Comparison of ENCODE assay signal across 28 cellular contexts in the genomic region with DNA sequence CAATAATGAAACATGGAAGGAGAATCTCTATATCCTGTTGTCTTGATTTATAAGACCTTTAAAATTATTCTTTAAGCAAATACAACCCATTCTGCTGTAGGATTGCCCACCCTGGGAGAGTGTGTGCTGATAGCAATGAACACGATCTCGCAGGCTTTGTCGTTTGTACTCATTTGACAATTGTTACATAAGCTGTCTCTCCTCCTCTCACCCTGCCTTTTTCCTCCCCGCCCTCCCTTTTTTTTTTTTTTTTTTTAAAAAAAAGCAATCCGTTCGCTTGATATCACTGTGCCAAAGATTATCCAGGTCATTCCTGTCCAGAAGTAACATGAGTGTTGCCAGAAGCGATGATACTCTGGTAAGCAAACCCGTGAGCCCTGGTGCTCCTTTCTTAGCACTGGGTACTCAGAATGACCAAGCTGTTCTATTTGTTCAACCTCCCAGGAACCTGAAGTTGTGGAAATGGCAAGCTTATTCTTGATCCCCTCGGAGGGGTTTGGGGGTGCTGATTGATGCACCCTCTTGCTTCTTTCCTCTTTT.
DNase-seq lines count a peak whose midpoint lies in the region; ATAC-seq, FAIRE-seq and TF ChIP-seq lines count a peak whose summit lies in the region.
"Had no signal": no experiment of that assay in that cellular context is flagged by ENCODE, and none has a peak within 500 bp of the region (broad histone marks: within the 10 kb centered on the region; RNA-seq: fewer than 3 reads in every experiment).

No MANE protein-coding gene starts in this region.

- H3K27ac ChIP-seq in endodermal cell (ENCODE audit: low read depth, low read length) (no peak overlapping the region), thyroid gland (peak overlapping the region; percentile 64 to 80 (median 69)), vagina (no peak overlapping the region)
- H3K27ac ChIP-seq: BLaER1 treated with 17β-estradiol and CSF1 and Interleukin-3, amounts not matched to agents 10 nM and 100 nM; Peyer's patch; spleen had no signal

- H3K27ac Mint-ChIP-seq in WTC11 (peak overlapping the region; percentile 48), endodermal cell (peak overlapping the region; percentile 71), nephron (peak overlapping the region; percentile 33 to 78 (median 70))
- H3K27ac Mint-ChIP-seq: activated CD4-positive, alpha-beta T cell treated with anti-CD3 and anti-CD28 coated beads for 36 hours; activated CD8-positive, alpha-beta T cell treated with anti-CD3 and anti-CD28 coated beads for 36 hours; activated naive CD4-positive, alpha-beta T cell treated with anti-CD3 and anti-CD28 coated beads, Interleukin-2, amount 50 U/mL, for 24 hours; activated T-helper 17 cell treated with anti-CD3 and anti-CD28 coated beads, Interleukin-2, amount 50 U/mL, for 72 hours; immature natural killer cell; naive thymus-derived CD8-positive, alpha-beta T cell; stimulated activated naive CD8-positive, alpha-beta T cell treated with anti-CD3 and anti-CD28 coated beads, Interleukin-15, Interleukin-2, amounts not matched to agents 100 ng/mL and 50 ng/mL, for 24 hours had no signal

- POLR2A ChIA-PET in WTC11 (lab: Charles Lee), result no interaction called here

- H3K4me1 ChIP-seq in endodermal cell (ENCODE audit: control insufficient read depth, insufficient read depth, low read length) (peaks cover 18% of the 10 kb centered on the region), thyroid gland (peaks cover 35 to 48% of the 10 kb centered on the region in 2 donors), vagina (peaks cover 11% of the 10 kb centered on the region)
- H3K4me1 ChIP-seq: HAP-1, spleen had no signal

- TF ChIP-seq CTCF in WTC11 (IDR thresholded peaks at IDR 0.05), result no peak
- TF ChIP-seq CTCF in endodermal cell (conservative IDR thresholded peaks at IDR 0.05), result no peak
- no peak for TF ChIP-seq CTCF in nephron (IDR thresholded peaks at IDR 0.05; ENCODE audit: unreplicated experiment in 3 of 3)
- TF ChIP-seq CTCF in thyroid gland (IDR thresholded peaks at IDR 0.05), result no peak
- TF ChIP-seq CTCF in vagina (IDR thresholded peaks at IDR 0.05), result no peak

- no peaks in the 10 kb centered on the region for H3K27me3 ChIP-seq in endodermal cell (ENCODE audit: control insufficient read depth, insufficient read depth, low read length, poor library complexity, severe bottlenecking)
- no peaks in the 10 kb centered on the region for H3K27me3 ChIP-seq in thyroid gland
- no peaks in the 10 kb centered on the region for H3K27me3 ChIP-seq in vagina
- H3K27me3 ChIP-seq: BLaER1 treated with 17β-estradiol and CSF1 and Interleukin-3, amounts not matched to agents 10 nM and 100 nM; Peyer's patch; spleen had no signal

- H3K9me3 ChIP-seq in endodermal cell (ENCODE audit: control insufficient read depth, low read length), result no peaks in the 10 kb centered on the region
- H3K9me3 ChIP-seq in thyroid gland, result no peaks in the 10 kb centered on the region
- no peaks in the 10 kb centered on the region for H3K9me3 ChIP-seq in vagina
- H3K9me3 ChIP-seq: BLaER1 treated with 17β-estradiol and CSF1 and Interleukin-3, amounts not matched to agents 10 nM and 100 nM; HAP-1; Peyer's patch; spleen had no signal

- DNase-seq in WTC11 (ENCODE audit: low spot score), result no peak
- DNase-seq in endodermal cell, result no peak
- peak; percentile 60 to 69 for DNase-seq in thyroid gland
- no peak for DNase-seq in GM19239 (ENCODE audit: insufficient read length, low spot score)
- DNase-seq in GDM1 (lab: John Stamatoyannopoulos, UW), result no peak
- DNase-seq in vagina (ENCODE audit: extremely low spot score in 2 of 2), result no peak
- DNase-seq: activated CD4-positive, alpha-beta T cell treated with anti-CD3 and anti-CD28 coated beads for 36 hours; activated CD8-positive, alpha-beta memory T cell treated with anti-CD3 and anti-CD28 coated beads, Interleukin-2, amount 50 U/mL, for 48 hours; activated CD8-positive, alpha-beta T cell treated with anti-CD3 and anti-CD28 coated beads for 36 hours; amygdala; DMS153; immature natural killer cell; naive thymus-derived CD8-positive, alpha-beta T cell; NCI-H446 treated with DMSO at 0.1 percent for 48 hours; NCI-H82; Peyer's patch; retina; spleen; stimulated activated CD8-positive, alpha-beta memory T cell treated with anti-CD3 and anti-CD28 coated beads, Interleukin-4, amount 100 ng/mL, for 48 hours; SW 1271; T-helper 9 cell had no signal

- H3K4me3 ChIP-seq in endodermal cell (ENCODE audit: low read length) (no peak overlapping the region), thyroid gland (replicated peaks in 1 of 3) (no peak overlapping the region), vagina (no peak overlapping the region)
- H3K4me3 ChIP-seq: BLaER1 treated with 17β-estradiol and CSF1 and Interleukin-3, amounts not matched to agents 10 nM and 100 nM; HAP-1; Peyer's patch; spleen had no signal

- CTCF ChIA-PET in WTC11 (lab: Charles Lee), result interaction anchor here (0.6 to 1.1 kb wide), 3 partner anchors 11 to 285 kb away, joined by 3 to 4 read pairs (median 3); no protein-coding TSS in a partner anchor

- H3K36me3 ChIP-seq in endodermal cell (ENCODE audit: control insufficient read depth, insufficient read depth, low read length) (peaks cover 78% of the 10 kb centered on the region), thyroid gland (peaks cover 0 to 6% of the 10 kb centered on the region in 2 donors), vagina (no peaks in the 10 kb centered on the region)
- H3K36me3 ChIP-seq: HAP-1 had no signal

- no peak overlapping the region for H3K4me3 Mint-ChIP-seq in WTC11
- no peak overlapping the region for H3K4me3 Mint-ChIP-seq in endodermal cell
- no peak overlapping the region for H3K4me3 Mint-ChIP-seq in nephron
- H3K4me3 Mint-ChIP-seq: activated CD4-positive, alpha-beta T cell treated with anti-CD3 and anti-CD28 coated beads for 36 hours; activated CD8-positive, alpha-beta T cell treated with anti-CD3 and anti-CD28 coated beads for 36 hours; activated naive CD4-positive, alpha-beta T cell treated with anti-CD3 and anti-CD28 coated beads, Interleukin-2, amount 50 U/mL, for 24 hours; activated T-helper 17 cell treated with anti-CD3 and anti-CD28 coated beads, Interleukin-2, amount 50 U/mL, for 72 hours; immature natural killer cell; naive thymus-derived CD8-positive, alpha-beta T cell; stimulated activated naive CD8-positive, alpha-beta T cell treated with anti-CD3 and anti-CD28 coated beads, Interleukin-15, Interleukin-2, amounts not matched to agents 100 ng/mL and 50 ng/mL, for 24 hours had no signal

- H3K9me3 Mint-ChIP-seq in WTC11 (no peaks in the 10 kb centered on the region), endodermal cell (no peaks in the 10 kb centered on the region), nephron (no peaks in the 10 kb centered on the region)
- H3K9me3 Mint-ChIP-seq: activated CD8-positive, alpha-beta T cell treated with anti-CD3 and anti-CD28 coated beads for 36 hours; activated naive CD4-positive, alpha-beta T cell treated with anti-CD3 and anti-CD28 coated beads, Interleukin-2, amount 50 U/mL, for 24 hours; activated T-helper 17 cell treated with anti-CD3 and anti-CD28 coated beads, Interleukin-2, amount 50 U/mL, for 72 hours; immature natural killer cell; naive thymus-derived CD8-positive, alpha-beta T cell; stimulated activated naive CD8-positive, alpha-beta T cell treated with anti-CD3 and anti-CD28 coated beads, Interleukin-15, Interleukin-2, amounts not matched to agents 100 ng/mL and 50 ng/mL, for 24 hours had no signal

- H3K4me1 Mint-ChIP-seq in WTC11 (peaks cover 21% of the 10 kb centered on the region), endodermal cell (peaks cover 34% of the 10 kb centered on the region), nephron (peaks cover 55% of the 10 kb centered on the region)
- H3K4me1 Mint-ChIP-seq: activated T-helper 17 cell treated with anti-CD3 and anti-CD28 coated beads, Interleukin-2, amount 50 U/mL, for 72 hours had no signal

- H3K36me3 Mint-ChIP-seq in WTC11 (peaks cover 82% of the 10 kb centered on the region), endodermal cell (ENCODE audit: low read depth) (peaks cover 65% of the 10 kb centered on the region), nephron (ENCODE audit: low read depth) (peaks cover 64% of the 10 kb centered on the region)
- H3K36me3 Mint-ChIP-seq: activated naive CD4-positive, alpha-beta T cell treated with anti-CD3 and anti-CD28 coated beads, Interleukin-2, amount 50 U/mL, for 24 hours; immature natural killer cell had no signal

- WGBS in endodermal cell (ENCODE audit: insufficient coverage in 1 of 2, insufficient read length in 1 of 2), 2 experiments, result 88 to 100% methylated on average over 6 to 9 of the region's 9 CpGs
- 43 to 50% methylated on average over 9 of the region's 9 CpGs for WGBS in thyroid gland, 2 donors

- no peak for FAIRE-seq in GM19239 (lab: Jason Lieb, UNC)
- FAIRE-seq: GM12892 had no signal

- H3K27me3 Mint-ChIP-seq in WTC11 (ENCODE audit: low read depth), result no peaks in the 10 kb centered on the region
- H3K27me3 Mint-ChIP-seq in endodermal cell (ENCODE audit: insufficient read depth), result no peaks in the 10 kb centered on the region
- H3K27me3 Mint-ChIP-seq in nephron (ENCODE audit: low read depth), result no peaks in the 10 kb centered on the region
- H3K27me3 Mint-ChIP-seq: activated naive CD4-positive, alpha-beta T cell treated with anti-CD3 and anti-CD28 coated beads, Interleukin-2, amount 50 U/mL, for 24 hours had no signal

- TF ChIP-seq POLR2A in thyroid gland (IDR thresholded peaks at IDR 0.05), result no peak
- no peak for TF ChIP-seq POLR2A in vagina (IDR thresholded peaks at IDR 0.05)

- H3K9ac ChIP-seq in endodermal cell (ENCODE audit: extremely low read depth, low read length, poor library complexity, severe bottlenecking), result no peak overlapping the region
- H3K9ac ChIP-seq: BLaER1 treated with 17β-estradiol and CSF1 and Interleukin-3, amounts not matched to agents 10 nM and 100 nM had no signal

- intact Hi-C loops in thyroid gland (cut with DNase I) (no loop called here), vagina (cut with DNase I) (no loop called here)

- no peak for ATAC-seq in WTC11
- ATAC-seq: activated CD4-positive, alpha-beta T cell treated with anti-CD3 and anti-CD28 coated beads for 36 hours; activated CD8-positive, alpha-beta T cell treated with anti-CD3 and anti-CD28 coated beads for 36 hours; activated T-helper 17 cell treated with anti-CD3 and anti-CD28 coated beads, Interleukin-2, amount 50 U/mL, for 72 hours; naive thymus-derived CD8-positive, alpha-beta T cell had no signal

Comparison
In these comparisons a context has a peak if more than half of its experiments do, and no peak if none do; other contexts are left out.
1. DNase-seq: peak in thyroid gland (2 of 2); none in WTC11 (single experiment), endodermal cell (single experiment), GM19239 (single experiment), GDM1 (single experiment) and vagina (0 of 2).
2. H3K27ac ChIP-seq: peak in thyroid gland (3 of 3); none in endodermal cell (single experiment) and vagina (single experiment).
3. Peak in every context shown above with its lines, with median percentiles within 50 percentile points of each other: H3K27ac Mint-ChIP-seq.